14 cellular contexts compared by ENCODE assay signal in the genomic region with DNA sequence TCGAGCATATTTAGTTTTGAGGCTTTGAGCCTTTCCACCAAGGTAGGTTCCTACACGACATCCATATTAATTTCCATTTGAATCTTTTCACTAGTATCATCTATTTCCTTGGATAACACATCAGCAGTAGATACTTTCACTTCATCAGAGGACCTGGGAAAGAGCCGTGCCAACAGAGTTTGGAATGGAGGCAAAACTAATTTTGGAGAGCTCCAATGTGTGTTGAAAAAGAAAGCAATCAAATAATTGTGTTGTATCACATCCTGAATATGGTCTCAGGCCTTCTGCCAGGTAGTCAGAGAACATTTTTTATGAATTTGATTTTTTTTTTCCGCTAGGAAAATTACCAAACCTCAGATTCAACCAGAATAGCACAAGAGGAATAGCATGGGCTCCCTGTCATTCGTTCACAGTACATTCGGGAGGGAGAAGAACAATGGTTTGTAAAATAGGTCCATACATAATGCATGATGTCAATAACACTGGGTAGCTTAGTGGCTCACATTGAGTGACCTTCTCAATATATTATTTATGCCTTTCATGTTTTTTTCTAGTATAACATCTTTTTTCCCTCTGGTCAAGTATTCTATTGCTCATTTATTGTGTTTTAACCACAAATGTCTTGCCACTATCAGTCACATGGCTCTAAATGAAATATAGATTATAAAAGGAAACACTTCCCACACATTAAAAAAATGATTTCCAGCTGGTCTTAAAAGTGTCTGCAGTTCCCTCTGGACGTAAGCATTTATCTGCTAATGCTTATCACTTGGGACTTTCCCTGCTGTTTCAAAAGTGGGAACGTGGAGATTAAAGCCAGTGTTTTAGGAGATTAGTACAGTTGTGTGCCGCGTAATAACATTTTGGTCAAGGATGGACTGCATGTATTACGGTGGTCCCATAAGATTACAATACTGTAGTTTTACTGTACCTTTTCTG.
"Had no signal": no experiment of that assay in that cellular context is flagged by ENCODE, and none has a peak within 500 bp of the region (broad histone marks: within the 10 kb centered on the region; RNA-seq: fewer than 3 reads in every experiment).

No MANE protein-coding gene starts in this region.

- H3K9me3 ChIP-seq: gastrocnemius medialis, heart left ventricle had no signal

- H3K27ac ChIP-seq: gastrocnemius medialis, skin epidermis, WERI-Rb-1 had no signal

- H3K36me3 ChIP-seq: gastrocnemius medialis, heart left ventricle, WERI-Rb-1 had no signal

- DNase-seq: activated CD4-positive, alpha-beta T cell treated with anti-CD3 and anti-CD28 coated beads, Interleukin-2, amount 50 U/mL, for 48 hours; activated gamma-delta T cell; effector memory CD4-positive, alpha-beta T cell; gastrocnemius medialis; heart left ventricle; left ventricle myocardium superior; natural killer cell; posterior cingulate gyrus; stimulated activated CD4-positive, alpha-beta T cell treated with anti-CD3 and anti-CD28 coated beads, Interleukin-15, amount 100 ng/mL, for 24 hours; stimulated activated CD4-positive, alpha-beta T cell treated with anti-CD3 and anti-CD28 coated beads, Interleukin-4, amount 100 ng/mL, for 1 hour; stimulated activated naive CD8-positive, alpha-beta T cell treated with anti-CD3 and anti-CD28 coated beads, Interleukin-15, amount 100 ng/mL, for 72 hours; SW 1271; WERI-Rb-1 had no signal

- H3K27me3 ChIP-seq: gastrocnemius medialis, heart left ventricle had no signal

- ATAC-seq: gastrocnemius medialis; left ventricle myocardium superior; natural killer cell; stimulated activated naive CD8-positive, alpha-beta T cell treated with anti-CD3 and anti-CD28 coated beads, Interleukin-15, amount 100 ng/mL, for 72 hours had no signal

- H3K4me3 ChIP-seq: gastrocnemius medialis, heart left ventricle, skin epidermis had no signal

- H3K4me1 ChIP-seq: gastrocnemius medialis had no signal
